11 cellular contexts compared by ENCODE assay signal in genomic region chr16:14186954-14187306, GRCh38.
DNase-seq lines count a peak whose midpoint lies in the region; ATAC-seq and TF ChIP-seq lines count a peak whose summit lies in the region.
"Had no signal": no experiment of that assay in that cellular context is flagged by ENCODE, and none has a peak within 500 bp of the region (broad histone marks: within the 10 kb centered on the region; RNA-seq: fewer than 3 reads in every experiment).

No MANE protein-coding gene starts in this region.

- H3K9me3 Mint-ChIP-seq in activated T-helper 1 cell treated with anti-CD3 and anti-CD28 coated beads, Interleukin-12 subunit alpha, Interleukin-12 subunit beta, Interleukin-2, Interleukin-4 antibody, amounts not matched to agents 30 ng/mL and 10 ng/mL and 1 ng/mL, durations not matched to agents 14 hours and 24 hours and 36 hours = no peaks in the 10 kb centered on the region
- H3K9me3 Mint-ChIP-seq: activated naive CD4-positive, alpha-beta T cell treated with anti-CD3 and anti-CD28 coated beads, Interleukin-2, amount 10 ng/mL, durations not matched to agents 7 days and 5 days had no signal

- H3K4me3 ChIP-seq in adrenal gland (peak overlapping the region in 1 of 4 donors; percentile 44), hepatocyte (peak overlapping the region; percentile 19), MG63 (no peak overlapping the region)

- no peak overlapping the region for H3K27ac Mint-ChIP-seq in activated T-helper 1 cell treated with anti-CD3 and anti-CD28 coated beads, Interleukin-12 subunit alpha, Interleukin-12 subunit beta, Interleukin-2, Interleukin-4 antibody, amounts not matched to agents 30 ng/mL and 10 ng/mL and 1 ng/mL, durations not matched to agents 14 hours and 24 hours and 36 hours
- H3K27ac Mint-ChIP-seq: activated naive CD4-positive, alpha-beta T cell treated with anti-CD3 and anti-CD28 coated beads, Interleukin-2, amount 10 ng/mL, durations not matched to agents 7 days and 5 days had no signal

- H3K36me3 Mint-ChIP-seq in activated T-helper 1 cell treated with anti-CD3 and anti-CD28 coated beads, Interleukin-12 subunit alpha, Interleukin-12 subunit beta, Interleukin-2, Interleukin-4 antibody, amounts not matched to agents 30 ng/mL and 10 ng/mL and 1 ng/mL, durations not matched to agents 14 hours and 24 hours and 36 hours (ENCODE audit: low read depth) = no peaks in the 10 kb centered on the region
- H3K36me3 Mint-ChIP-seq: activated naive CD4-positive, alpha-beta T cell treated with anti-CD3 and anti-CD28 coated beads, Interleukin-2, amount 10 ng/mL, durations not matched to agents 7 days and 5 days had no signal

- intact Hi-C loops in adrenal gland (cut with DNase I) (no loop called here), sciatic nerve (cut with DNase I) (no loop called here)
- intact Hi-C loops in activated T-helper 1 cell treated with anti-CD3 and anti-CD28 coated beads, Interleukin-12 subunit alpha, Interleukin-12 subunit beta, Interleukin-2, Interleukin-4 antibody, amounts not matched to agents 30 ng/mL and 10 ng/mL and 1 ng/mL, durations not matched to agents 14 hours and 24 hours and 36 hours (cut with micrococcal nuclease) = no loop called here

- H3K27me3 Mint-ChIP-seq in activated T-helper 1 cell treated with anti-CD3 and anti-CD28 coated beads, Interleukin-12 subunit alpha, Interleukin-12 subunit beta, Interleukin-2, Interleukin-4 antibody, amounts not matched to agents 30 ng/mL and 10 ng/mL and 1 ng/mL, durations not matched to agents 14 hours and 24 hours and 36 hours (ENCODE audit: insufficient read depth) = no peaks in the 10 kb centered on the region
- H3K27me3 Mint-ChIP-seq: activated naive CD4-positive, alpha-beta T cell treated with anti-CD3 and anti-CD28 coated beads, Interleukin-2, amount 10 ng/mL, durations not matched to agents 7 days and 5 days had no signal

- H3K4me3 Mint-ChIP-seq in activated T-helper 1 cell treated with anti-CD3 and anti-CD28 coated beads, Interleukin-12 subunit alpha, Interleukin-12 subunit beta, Interleukin-2, Interleukin-4 antibody, amounts not matched to agents 30 ng/mL and 10 ng/mL and 1 ng/mL, durations not matched to agents 14 hours and 24 hours and 36 hours = no peak overlapping the region
- H3K4me3 Mint-ChIP-seq: activated naive CD4-positive, alpha-beta T cell treated with anti-CD3 and anti-CD28 coated beads, Interleukin-2, amount 10 ng/mL, durations not matched to agents 7 days and 5 days had no signal

- ATAC-seq in sciatic nerve = peak; percentile 41

- H3K4me1 Mint-ChIP-seq in activated T-helper 1 cell treated with anti-CD3 and anti-CD28 coated beads, Interleukin-12 subunit alpha, Interleukin-12 subunit beta, Interleukin-2, Interleukin-4 antibody, amounts not matched to agents 30 ng/mL and 10 ng/mL and 1 ng/mL, durations not matched to agents 14 hours and 24 hours and 36 hours (ENCODE audit: low read depth) = peaks cover 10% of the 10 kb centered on the region

- H3K79me2 ChIP-seq in hepatocyte = peaks cover 35% of the 10 kb centered on the region

- peak; percentile 66 for DNase-seq in DMS153 treated with DMSO at 0.1 percent for 48 hours (lab: John Stamatoyannopoulos, UW; ENCODE audit: unreplicated experiment)
- no peak for DNase-seq in adrenal gland
- DNase-seq in hepatocyte (ENCODE audit: low spot score) = no peak
- no peak for DNase-seq in sciatic nerve (ENCODE audit: low spot score)
- DNase-seq in stimulated activated CD4-positive, alpha-beta T cell treated with anti-CD3 and anti-CD28 coated beads, Interleukin-1b, Interleukin-23, amount 100 ng/mL, for 48 hours = no peak
- DNase-seq in activated T-helper 1 cell treated with anti-CD3 and anti-CD28 coated beads, Interleukin-12 subunit alpha, Interleukin-12 subunit beta, Interleukin-2, Interleukin-4 antibody, amounts not matched to agents 30 ng/mL and 10 ng/mL and 1 ng/mL, durations not matched to agents 14 hours and 24 hours and 36 hours (ENCODE audit: low spot score) = no peak
- DNase-seq in NCI-H187 (lab: John Stamatoyannopoulos, UW) = no peak
- no peak for DNase-seq in MG63
- DNase-seq: activated naive CD4-positive, alpha-beta T cell treated with anti-CD3 and anti-CD28 coated beads, Interleukin-2, amount 10 ng/mL, durations not matched to agents 7 days and 5 days; GF-D8; NCI-H1105 had no signal

- H4K20me1 ChIP-seq in hepatocyte (ENCODE audit: insufficient read depth, poor library complexity, severe bottlenecking) = no peaks in the 10 kb centered on the region

- no peak overlapping the region for H2AFZ ChIP-seq in hepatocyte

- TF ChIP-seq POLR2A in adrenal gland (IDR thresholded peaks at IDR 0.05) = no peak

- no peaks in the 10 kb centered on the region for H3K9me2 ChIP-seq in hepatocyte (replicated peaks; ENCODE audit: insufficient read depth)

- H3K9me3 ChIP-seq in adrenal gland (replicated peaks in 1 of 3) = no peaks in the 10 kb centered on the region
- H3K9me3 ChIP-seq in hepatocyte (ENCODE audit: low read depth) = no peaks in the 10 kb centered on the region
- H3K9me3 ChIP-seq in MG63 = no peaks in the 10 kb centered on the region

- 73 to 78% (median 76%) methylated on average over 1 of the region's 1 CpG for WGBS in adrenal gland, 4 donors
- WGBS in hepatocyte (ENCODE audit: low lambda C conversion rate, missing lambda C conversion rate) = 84% methylated on average over 1 of the region's 1 CpG

- H3K4me2 ChIP-seq in hepatocyte = peak overlapping the region; percentile 77

- peaks cover 9 to 24% of the 10 kb centered on the region in 2 donors for H3K4me1 ChIP-seq in adrenal gland (replicated peaks in 1 of 2)
- H3K4me1 ChIP-seq in hepatocyte (ENCODE audit: insufficient read depth) = peaks cover 24% of the 10 kb centered on the region

- TF ChIP-seq CTCF in adrenal gland (IDR thresholded peaks at IDR 0.05) (no peak), hepatocyte (IDR thresholded peaks at IDR 0.05; ENCODE audit: poor library complexity) (no peak)

- H3K36me3 ChIP-seq in adrenal gland (replicated peaks in 1 of 2) = no peaks in the 10 kb centered on the region
- H3K36me3 ChIP-seq in hepatocyte (replicated peaks; ENCODE audit: insufficient read depth, low read depth) = no peaks in the 10 kb centered on the region
- H3K36me3 ChIP-seq in MG63 = no peaks in the 10 kb centered on the region

- H3K27me3 ChIP-seq in adrenal gland = no peaks in the 10 kb centered on the region
- H3K27me3 ChIP-seq in hepatocyte = no peaks in the 10 kb centered on the region
- no peaks in the 10 kb centered on the region for H3K27me3 ChIP-seq in MG63

- H3K27ac ChIP-seq in adrenal gland = peak overlapping the region in 3 of 5 donors; percentile 26 to 72 (median 52)
- peak overlapping the region; percentile 10 for H3K27ac ChIP-seq in hepatocyte
